17 cellular contexts compared by ENCODE assay signal in the genomic region with DNA sequence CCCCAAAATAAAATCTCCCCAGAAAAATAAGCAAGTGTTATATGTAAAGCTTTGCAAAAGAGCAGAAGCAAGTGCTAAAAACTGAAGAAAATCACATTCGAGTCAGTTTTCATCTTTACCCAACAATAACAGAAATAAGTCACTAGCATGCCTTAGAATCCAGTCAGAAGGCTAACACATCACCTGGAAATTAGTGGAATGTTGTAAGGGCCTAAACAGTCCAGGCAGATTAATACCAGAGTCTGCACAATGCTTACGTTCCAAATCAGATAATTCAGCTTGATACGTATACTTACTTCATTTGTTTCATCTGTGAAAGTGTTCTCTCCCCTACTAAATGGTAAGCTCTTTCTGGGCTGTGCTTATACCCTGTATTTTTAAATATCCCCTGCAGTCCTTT.
"Had no signal": no experiment of that assay in that cellular context is flagged by ENCODE, and none has a peak within 500 bp of the region (broad histone marks: within the 10 kb centered on the region; RNA-seq: fewer than 3 reads in every experiment).

No MANE protein-coding gene starts in this region.

- H3K9me3 ChIP-seq: colonic mucosa, thyroid gland had no signal

- H3K27ac ChIP-seq: brain microvascular endothelial cell, colonic mucosa, dorsolateral prefrontal cortex, left lung, thyroid gland had no signal

- DNase-seq: activated CD4-positive, alpha-beta T cell treated with anti-CD3 and anti-CD28 coated beads for 1 hour; activated CD4-positive, alpha-beta T cell treated with anti-CD3 and anti-CD28 coated beads, Interleukin-2, amount 50 U/mL, for 4 hours; activated naive CD4-positive, alpha-beta T cell treated with Interleukin-2 at 50 U/mL for 16 hours; activated naive CD8-positive, alpha-beta T cell treated with anti-CD3 and anti-CD28 coated beads for 36 hours; activated T-cell treated with anti-CD3 and anti-CD28 coated beads, Interleukin-2, amount 50 U/mL, for 48 hours; anterior cingulate cortex; brain microvascular endothelial cell; caudate nucleus; colonic mucosa; dorsolateral prefrontal cortex; kidney; left lung; midbrain; natural killer cell; substantia nigra; T-helper 9 cell; thyroid gland had no signal

- H3K4me3 ChIP-seq: colonic mucosa, dorsolateral prefrontal cortex, left lung, thyroid gland had no signal

- H3K27me3 ChIP-seq: brain microvascular endothelial cell, colonic mucosa, dorsolateral prefrontal cortex, left lung, thyroid gland had no signal

- H3K36me3 ChIP-seq: brain microvascular endothelial cell, colonic mucosa, thyroid gland had no signal

- H3K4me1 ChIP-seq: colonic mucosa, left lung, thyroid gland had no signal

- FAIRE-seq: kidney had no signal
